8 cellular contexts compared by ENCODE assay signal in genomic region chr1:154961207-154961496, GRCh38. TPM values are rescaled to one million over a fixed set of nuclear protein-coding genes. Genes with fewer than 3 reads are reported as not detected.
DNase-seq lines count a peak whose midpoint lies in the region; ATAC-seq and TF ChIP-seq lines count a peak whose summit lies in the region.

No MANE protein-coding gene starts in this region.

- H3K79me2 ChIP-seq in SK-N-SH (ENCODE audit: insufficient read depth), result peaks cover 44% of the 10 kb centered on the region

- H3K9ac ChIP-seq in SK-N-SH (peak overlapping the region; percentile 84), iPS-20b (ENCODE audit: low read depth, low read length) (peak overlapping the region; percentile 71; the same call in 1 of the 2 replicates)

- DNase-seq in SK-N-SH, result no peak
- no peak for DNase-seq in activated T-cell treated with anti-CD3 and anti-CD28 coated beads, Interleukin-2, amount 50 U/mL, for 72 hours
- peak in 2 of 3 experiments; percentile 59 to 85 for DNase-seq in stimulated activated CD4-positive, alpha-beta T cell treated with anti-CD3 and anti-CD28 coated beads, TNF-alpha, amount 100 ng/mL, for 24 hours (ENCODE audit: low read depth in 3 of 3)
- no peak for DNase-seq in KG1 (lab: John Stamatoyannopoulos, UW)
- DNase-seq in GM03348 (ENCODE audit: low spot score), result no peak

- no peak overlapping the region for H2AFZ ChIP-seq in SK-N-SH (ENCODE audit: low read depth)

- no peaks in the 10 kb centered on the region for H3K9me2 ChIP-seq in SK-N-SH

- POLR2A ChIA-PET in SK-N-SH (lab: Yijun Ruan, JAX), result interaction anchor here (0.6 to 2.8 kb wide), 12 partner anchors 9 to 83 kb away, joined by 3 to 18 read pairs (median 5); partner anchors contain the start of genes FLAD1, LENEP, PMVK and SHC1

- no peak for TF ChIP-seq EP300 in SK-N-SH (IDR thresholded peaks at IDR 0.05; ENCODE audit: borderline replicate concordance in 1 of 2, low read depth in 1 of 2, low read length in 1 of 2)

- H4K20me1 ChIP-seq in SK-N-SH (ENCODE audit: insufficient read depth), result no peaks in the 10 kb centered on the region

- H3K4me3 ChIP-seq in SK-N-SH (ENCODE audit: low read depth in 2 of 2, low read length in 1 of 2) (peak overlapping the region; percentile 72 to 73), iPS-20b (ENCODE audit: low read length) (peak overlapping the region; percentile 96)

- peak overlapping the region; percentile 89 for H3K27ac Mint-ChIP-seq in activated T-cell treated with anti-CD3 and anti-CD28 coated beads, Interleukin-2, amount 50 U/mL, for 72 hours

- H3F3A ChIP-seq in SK-N-SH (replicated peaks; ENCODE audit: insufficient read depth), result peaks cover 29% of the 10 kb centered on the region

- CTCF ChIA-PET in SK-N-SH (lab: Yijun Ruan, JAX), result interaction anchor here (0.6 to 37.5 kb wide), 28 partner anchors 9 to 394 kb away, joined by 3 to 640 read pairs (median 4); partner anchors contain the start of genes ADAM15, CHRNB2, FLAD1 and LENEP

- peaks cover 2 to 9% of the 10 kb centered on the region in 2 donors for H3K36me3 Mint-ChIP-seq in activated T-cell treated with anti-CD3 and anti-CD28 coated beads, Interleukin-2, amount 50 U/mL, for 72 hours (ENCODE audit: insufficient read depth in 2 of 2)

- peaks cover 13 to 50% of the 10 kb centered on the region in 2 experiments for H3K36me3 ChIP-seq in SK-N-SH (replicated peaks in 1 of 2; ENCODE audit: control insufficient read depth in 1 of 2, insufficient read depth in 2 of 2, low read length in 1 of 2)
- H3K36me3 ChIP-seq in iPS-20b (ENCODE audit: insufficient read depth, low read depth, low read length), result peaks cover 50% of the 10 kb centered on the region

- 1% methylated on average over 9 of the region's 9 CpGs for WGBS in SK-N-SH (ENCODE audit: low lambda C conversion rate)

- ATAC-seq in SK-N-SH treated with all-trans-retinoic acid at 6 μM for 48 hours (no peak), HG03139 (IDR thresholded peaks at IDR 0.05; ENCODE audit: unreplicated experiment) (no peak)
- no peak for ATAC-seq in activated T-cell treated with anti-CD3 and anti-CD28 coated beads, Interleukin-2, amount 50 U/mL, for 72 hours (replicated peaks in 1 of 2)

- H3K27ac ChIP-seq in SK-N-SH (ENCODE audit: low read depth in 2 of 2, low read length in 1 of 2) (peak overlapping the region; percentile 83 to 98), iPS-20b (ENCODE audit: low read length) (peak overlapping the region; percentile 39)

- peak overlapping the region; percentile 92 to 94 for H3K4me3 Mint-ChIP-seq in activated T-cell treated with anti-CD3 and anti-CD28 coated beads, Interleukin-2, amount 50 U/mL, for 72 hours

- no peaks in the 10 kb centered on the region for H3K9me3 Mint-ChIP-seq in activated T-cell treated with anti-CD3 and anti-CD28 coated beads, Interleukin-2, amount 50 U/mL, for 72 hours

- TF ChIP-seq RAD21 in SK-N-SH (IDR thresholded peaks at IDR 0.05; ENCODE audit: low read length), result no peak

- H3K4me1 ChIP-seq in SK-N-SH (ENCODE audit: control insufficient read depth in 1 of 2, insufficient read depth in 2 of 2, low read depth in 1 of 2, low read length in 1 of 2) (peaks cover 4 to 37% of the 10 kb centered on the region in 2 experiments; a peak in 3 of 4 replicates), iPS-20b (ENCODE audit: insufficient read depth, low read length) (peaks cover 11% of the 10 kb centered on the region; the same call in 1 of the 2 replicates)

- H3K9me3 ChIP-seq in SK-N-SH (no peaks in the 10 kb centered on the region), iPS-20b (ENCODE audit: insufficient read depth, low read depth, low read length) (no peaks in the 10 kb centered on the region)

- peaks cover 56% of the 10 kb centered on the region for H3K4me1 Mint-ChIP-seq in activated T-cell treated with anti-CD3 and anti-CD28 coated beads, Interleukin-2, amount 50 U/mL, for 72 hours (ENCODE audit: low read depth)

- H3K27me3 Mint-ChIP-seq in activated T-cell treated with anti-CD3 and anti-CD28 coated beads, Interleukin-2, amount 50 U/mL, for 72 hours (ENCODE audit: low read depth), result no peaks in the 10 kb centered on the region

- no peaks in the 10 kb centered on the region for H3K27me3 ChIP-seq in SK-N-SH (ENCODE audit: insufficient read depth)
- H3K27me3 ChIP-seq in iPS-20b (ENCODE audit: insufficient read depth, low read length), result no peaks in the 10 kb centered on the region

- TF ChIP-seq CTCF in SK-N-SH (IDR thresholded peaks at IDR 0.05), result no peak

- H3K4me2 ChIP-seq in SK-N-SH, result peak overlapping the region; percentile 85

TF ChIP-seq in SK-N-SH, 30 proteins besides CTCF, POLR2A, EP300 and RAD21:
- no peak for TF ChIP-seq MEF2A (IDR thresholded peaks at IDR 0.05; ENCODE audit: borderline replicate concordance, low read depth)
- TF ChIP-seq MXI1 (IDR thresholded peaks at IDR 0.05; ENCODE audit: low read depth, low read length), result no peak
- TF ChIP-seq ELF1 (IDR thresholded peaks at IDR 0.05), result no peak
- TF ChIP-seq NFIC (IDR thresholded peaks at IDR 0.05; ENCODE audit: borderline replicate concordance), result no peak
- no peak for TF ChIP-seq RCOR1 (IDR thresholded peaks at IDR 0.05; ENCODE audit: low read length)
- no peak for TF ChIP-seq FOSL2 (IDR thresholded peaks at IDR 0.05; ENCODE audit: borderline replicate concordance, low read depth)
- TF ChIP-seq POLR2AphosphoS5 (IDR thresholded peaks at IDR 0.05; ENCODE audit: low read depth, low read length), result no peak
- TF ChIP-seq IRF3 (IDR thresholded peaks at IDR 0.05; ENCODE audit: low read depth, low read length), result no peak
- no peak for TF ChIP-seq TEAD4 (IDR thresholded peaks at IDR 0.05; ENCODE audit: borderline replicate concordance, insufficient read depth)

TF ChIP-seq in SK-N-SH treated with all-trans-retinoic acid at 6 μM for 48 hours, 23 proteins besides CTCF, POLR2A, EP300 and RAD21:
- no peak for TF ChIP-seq ZNF565 (CRISPR knock-in tag; conservative IDR thresholded peaks at IDR 0.05; ENCODE audit: low read depth)
- no peak for TF ChIP-seq ZNF70 (CRISPR knock-in tag; IDR thresholded peaks at IDR 0.05)
- no peak for TF ChIP-seq TOX (CRISPR knock-in tag; IDR thresholded peaks at IDR 0.05; ENCODE audit: borderline replicate concordance)
- TF ChIP-seq SNAI2 (CRISPR knock-in tag; IDR thresholded peaks at IDR 0.05), result no peak
- TF ChIP-seq TCF4 (CRISPR knock-in tag; IDR thresholded peaks at IDR 0.05; ENCODE audit: borderline replicate concordance), result no peak
- TF ChIP-seq CREB5 (CRISPR knock-in tag; IDR thresholded peaks at IDR 0.05; ENCODE audit: low read depth), result no peak
- no peak for TF ChIP-seq ISL1 (CRISPR knock-in tag; IDR thresholded peaks at IDR 0.05)
- no peak for TF ChIP-seq ESRRG (CRISPR knock-in tag; IDR thresholded peaks at IDR 0.05)
- TF ChIP-seq ZFP3 (CRISPR knock-in tag; IDR thresholded peaks at IDR 0.05), result no peak
- no peak for TF ChIP-seq ZNF8 (CRISPR knock-in tag; IDR thresholded peaks at IDR 0.05)
- TF ChIP-seq CSRNP3 (CRISPR knock-in tag; IDR thresholded peaks at IDR 0.05), result no peak
TF ChIP-seq in SK-N-SH treated with all-trans-retinoic acid at 6 μM for 48 hours: peak in this region for 0.

RNA-seq across cellular contexts. Expression of gene PYGO2, which starts 0.4 kb away (rescaled TPM):
- polyA plus RNA-seq in SK-N-SH (2012; rRNA removed), result 23.3 and 28.2 TPM in 2 replicates
- polyA plus RNA-seq in SK-N-SH (2012; cell fraction: cytosol; rRNA removed), result 14.3 and 19.8 TPM in 2 replicates
- 36.8 and 45.8 TPM in 2 replicates for polyA plus RNA-seq in SK-N-SH (2012; cell fraction: nucleus; rRNA removed)
- total RNA-seq in activated T-cell treated with anti-CD3 and anti-CD28 coated beads, Interleukin-2, amount 50 U/mL, for 72 hours, result 10 to 100 TPM; 43.6 to 45.3 TPM

RNA-seq across cellular contexts. Expression of gene PBXIP1, which starts 5.3 kb away (rescaled TPM):
- 55.9 and 64.3 TPM in 2 replicates for polyA plus RNA-seq in SK-N-SH (2012; rRNA removed)
- 35.9 and 48.4 TPM in 2 replicates for polyA plus RNA-seq in SK-N-SH (2012; cell fraction: cytosol; rRNA removed)
- polyA plus RNA-seq in SK-N-SH (2012; cell fraction: nucleus; rRNA removed), result 79.8 and 90.9 TPM in 2 replicates
- total RNA-seq in activated T-cell treated with anti-CD3 and anti-CD28 coated beads, Interleukin-2, amount 50 U/mL, for 72 hours, result 10 to 100 TPM; 28.0 to 48.0 TPM

RNA-seq across cellular contexts. Expression of gene SHC1, which starts 9.4 kb away (rescaled TPM):
- 338 and 395 TPM in 2 replicates for polyA plus RNA-seq in SK-N-SH (2012; rRNA removed)
- polyA plus RNA-seq in SK-N-SH (2012; cell fraction: cytosol; rRNA removed), result 199 and 274 TPM in 2 replicates
- polyA plus RNA-seq in SK-N-SH (2012; cell fraction: nucleus; rRNA removed), result 1,066 and 1,388 TPM in 2 replicates
- total RNA-seq in activated T-cell treated with anti-CD3 and anti-CD28 coated beads, Interleukin-2, amount 50 U/mL, for 72 hours, result 10 to 100 TPM; 55.8 to 58.6 TPM

RNA-seq across cellular contexts. Expression of gene CKS1B, which starts 13.3 kb away (rescaled TPM):
- polyA plus RNA-seq in SK-N-SH (2012; rRNA removed), result 256 and 308 TPM in 2 replicates
- 286 and 340 TPM in 2 replicates for polyA plus RNA-seq in SK-N-SH (2012; cell fraction: cytosol; rRNA removed)
- polyA plus RNA-seq in SK-N-SH (2012; cell fraction: nucleus; rRNA removed), result 86.1 and 118 TPM in 2 replicates
- 100 to 1,000 TPM; 251 to 304 TPM for total RNA-seq in activated T-cell treated with anti-CD3 and anti-CD28 coated beads, Interleukin-2, amount 50 U/mL, for 72 hours

RNA-seq across cellular contexts. Expression of gene FLAD1, which starts 22.0 kb away (rescaled TPM):
- 50.8 and 56.2 TPM in 2 replicates for polyA plus RNA-seq in SK-N-SH (2012; rRNA removed)
- 21.8 and 32.1 TPM in 2 replicates for polyA plus RNA-seq in SK-N-SH (2012; cell fraction: cytosol; rRNA removed)
- 130 and 147 TPM in 2 replicates for polyA plus RNA-seq in SK-N-SH (2012; cell fraction: nucleus; rRNA removed)
- 10 to 100 TPM; 45.5 to 55.1 TPM for total RNA-seq in activated T-cell treated with anti-CD3 and anti-CD28 coated beads, Interleukin-2, amount 50 U/mL, for 72 hours

Comparison
In these comparisons a context has a peak if more than half of its experiments do, and no peak if none do; other contexts are left out.
1. DNase-seq: peak in stimulated activated CD4-positive, alpha-beta T cell treated with anti-CD3 and anti-CD28 coated beads, TNF-alpha, amount 100 ng/mL, for 24 hours (2 of 3); none in SK-N-SH (single experiment), activated T-cell treated with anti-CD3 and anti-CD28 coated beads, Interleukin-2, amount 50 U/mL, for 72 hours (0 of 2), KG1 (single experiment) and GM03348 (single experiment).